8 cellular contexts compared by ENCODE assay signal in the genomic region with DNA sequence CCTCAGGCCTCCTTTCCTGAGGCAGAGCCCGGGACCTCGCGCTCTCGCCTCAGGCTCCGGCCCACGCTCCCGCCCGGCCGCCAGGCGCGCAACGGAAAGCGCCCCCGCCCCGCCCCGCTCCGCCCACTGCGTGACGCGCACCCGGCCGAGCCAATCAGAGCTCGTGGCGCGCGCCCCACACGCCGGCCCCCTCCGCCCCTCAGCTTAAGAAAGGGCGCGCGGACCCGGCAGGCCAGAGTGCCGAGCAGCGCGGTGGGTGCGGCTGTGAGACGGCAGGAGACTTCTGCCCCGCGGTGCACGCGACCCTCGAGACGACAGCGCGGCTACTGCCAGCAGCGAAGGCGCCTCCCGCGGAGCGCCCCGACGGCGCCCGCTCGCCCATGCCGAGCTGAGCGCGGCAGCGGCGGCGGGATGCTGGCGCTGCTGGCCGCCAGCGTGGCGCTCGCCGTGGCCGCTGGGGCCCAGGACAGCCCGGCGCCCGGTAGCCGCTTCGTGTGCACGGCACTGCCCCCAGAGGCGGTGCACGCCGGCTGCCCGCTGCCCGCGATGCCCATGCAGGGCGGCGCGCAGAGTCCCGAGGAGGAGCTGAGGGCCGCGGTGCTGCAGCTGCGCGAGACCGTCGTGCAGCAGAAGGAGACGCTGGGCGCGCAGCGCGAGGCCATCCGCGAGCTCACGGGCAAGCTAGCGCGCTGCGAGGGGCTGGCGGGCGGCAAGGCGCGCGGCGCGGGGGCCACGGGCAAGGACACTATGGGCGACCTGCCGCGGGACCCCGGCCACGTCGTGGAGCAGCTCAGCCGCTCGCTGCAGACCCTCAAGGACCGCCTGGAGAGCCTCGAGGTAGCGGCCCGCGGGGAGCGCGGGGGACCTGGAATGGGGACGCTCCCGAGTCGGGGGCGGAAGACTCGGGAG. TPM values are rescaled to one million over a fixed set of nuclear protein-coding genes. Genes with fewer than 3 reads are reported as not detected.
DNase-seq lines count a peak whose midpoint lies in the region; ATAC-seq and TF ChIP-seq lines count a peak whose summit lies in the region.

A gene with protein sequence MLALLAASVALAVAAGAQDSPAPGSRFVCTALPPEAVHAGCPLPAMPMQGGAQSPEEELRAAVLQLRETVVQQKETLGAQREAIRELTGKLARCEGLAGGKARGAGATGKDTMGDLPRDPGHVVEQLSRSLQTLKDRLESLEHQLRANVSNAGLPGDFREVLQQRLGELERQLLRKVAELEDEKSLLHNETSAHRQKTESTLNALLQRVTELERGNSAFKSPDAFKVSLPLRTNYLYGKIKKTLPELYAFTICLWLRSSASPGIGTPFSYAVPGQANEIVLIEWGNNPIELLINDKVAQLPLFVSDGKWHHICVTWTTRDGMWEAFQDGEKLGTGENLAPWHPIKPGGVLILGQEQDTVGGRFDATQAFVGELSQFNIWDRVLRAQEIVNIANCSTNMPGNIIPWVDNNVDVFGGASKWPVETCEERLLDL (plus strand): TSS at position 235 of the 909 bp plus-strand sequence. CDS start 177 bp downstream, at position 412.

- H3K27me3 Mint-ChIP-seq in activated CD4-positive, alpha-beta memory T cell treated with anti-CD3 and anti-CD28 coated beads for 36 hours, result peaks cover 53% of the 10 kb centered on the region
- H3K27me3 Mint-ChIP-seq in activated CD4-positive, alpha-beta memory T cell treated with anti-CD3 and anti-CD28 coated beads, Interleukin-2, amount 10 ng/mL, durations not matched to agents 7 days and 5 days, result peaks cover 39% of the 10 kb centered on the region

- intact Hi-C loops in activated CD4-positive, alpha-beta memory T cell treated with anti-CD3 and anti-CD28 coated beads for 36 hours (cut with micrococcal nuclease), result no loop called here
- intact Hi-C loops in sigmoid colon (cut with DNase I), result no loop called here

- ATAC-seq in GM21717 (IDR thresholded peaks at IDR 0.05; ENCODE audit: unreplicated experiment), result no peak
- ATAC-seq in GM18870 (IDR thresholded peaks at IDR 0.05; ENCODE audit: unreplicated experiment), result no peak

- peaks cover 0 to 22% of the 10 kb centered on the region in 2 donors for H3K4me1 ChIP-seq in right atrium auricular region
- peaks cover 0 to 31% (median 20%) of the 10 kb centered on the region in 4 donors for H3K4me1 ChIP-seq in sigmoid colon

- no peak within 1 kb of the TSS for H3K27ac Mint-ChIP-seq in activated CD4-positive, alpha-beta memory T cell treated with anti-CD3 and anti-CD28 coated beads for 36 hours
- no peak within 1 kb of the TSS for H3K27ac Mint-ChIP-seq in activated CD4-positive, alpha-beta memory T cell treated with anti-CD3 and anti-CD28 coated beads, Interleukin-2, amount 10 ng/mL, durations not matched to agents 7 days and 5 days

- peaks cover 0 to 19% of the 10 kb centered on the region in 2 donors for H3K27me3 ChIP-seq in right atrium auricular region
- peaks cover 21 to 84% (median 23%) of the 10 kb centered on the region in 3 donors for H3K27me3 ChIP-seq in sigmoid colon

- H3K27ac ChIP-seq in right atrium auricular region (no peak within 1 kb of the TSS), sigmoid colon (peak within 1 kb of the TSS in 1 of 4 donors; percentile 18)

- H3K4me3 Mint-ChIP-seq in activated CD4-positive, alpha-beta memory T cell treated with anti-CD3 and anti-CD28 coated beads for 36 hours, result no peak within 1 kb of the TSS
- no peak within 1 kb of the TSS for H3K4me3 Mint-ChIP-seq in activated CD4-positive, alpha-beta memory T cell treated with anti-CD3 and anti-CD28 coated beads, Interleukin-2, amount 10 ng/mL, durations not matched to agents 7 days and 5 days

- peaks cover 2% of the 10 kb centered on the region for H3K4me1 Mint-ChIP-seq in activated CD4-positive, alpha-beta memory T cell treated with anti-CD3 and anti-CD28 coated beads for 36 hours (ENCODE audit: low read depth)
- H3K4me1 Mint-ChIP-seq in activated CD4-positive, alpha-beta memory T cell treated with anti-CD3 and anti-CD28 coated beads, Interleukin-2, amount 10 ng/mL, durations not matched to agents 7 days and 5 days, result no peaks in the 10 kb centered on the region

- POLR2A ChIA-PET in activated CD4-positive, alpha-beta memory T cell treated with anti-CD3 and anti-CD28 coated beads for 36 hours (lab: Charles Lee), result no interaction called here
- POLR2A ChIA-PET in activated CD4-positive, alpha-beta memory T cell treated with anti-CD3 and anti-CD28 coated beads, Interleukin-2, amount 10 ng/mL, durations not matched to agents 7 days and 5 days (lab: Charles Lee), result no interaction called here

- CTCF ChIA-PET in activated CD4-positive, alpha-beta memory T cell treated with anti-CD3 and anti-CD28 coated beads for 36 hours (lab: Charles Lee), result no interaction called here
- CTCF ChIA-PET in activated CD4-positive, alpha-beta memory T cell treated with anti-CD3 and anti-CD28 coated beads, Interleukin-2, amount 10 ng/mL, durations not matched to agents 7 days and 5 days (lab: Charles Lee), result no interaction called here

- no peak for TF ChIP-seq EP300 in sigmoid colon (IDR thresholded peaks at IDR 0.05)

- H3K36me3 ChIP-seq in right atrium auricular region, result no peaks in the 10 kb centered on the region
- H3K36me3 ChIP-seq in sigmoid colon, result no peaks in the 10 kb centered on the region

- peaks cover 2% of the 10 kb centered on the region for H3K9me3 Mint-ChIP-seq in activated CD4-positive, alpha-beta memory T cell treated with anti-CD3 and anti-CD28 coated beads for 36 hours
- H3K9me3 Mint-ChIP-seq in activated CD4-positive, alpha-beta memory T cell treated with anti-CD3 and anti-CD28 coated beads, Interleukin-2, amount 10 ng/mL, durations not matched to agents 7 days and 5 days, result no peaks in the 10 kb centered on the region

- no peak for TF ChIP-seq CTCF in right atrium auricular region (IDR thresholded peaks at IDR 0.05)
- TF ChIP-seq CTCF in sigmoid colon (IDR thresholded peaks at IDR 0.05), result no peak

- no peaks in the 10 kb centered on the region for H3K9me3 ChIP-seq in right atrium auricular region
- H3K9me3 ChIP-seq in sigmoid colon, result no peaks in the 10 kb centered on the region

- peak; percentile 19 for DNase-seq in activated CD4-positive, alpha-beta memory T cell treated with anti-CD3 and anti-CD28 coated beads for 36 hours
- DNase-seq in activated CD4-positive, alpha-beta memory T cell treated with anti-CD3 and anti-CD28 coated beads, Interleukin-2, amount 10 ng/mL, durations not matched to agents 7 days and 5 days, result no peak
- DNase-seq in T1000 (lab: John Stamatoyannopoulos, UW), result peak; percentile 46
- DNase-seq in right atrium auricular region (ENCODE audit: low spot score), result no peak
- no peak for DNase-seq in sigmoid colon
- no peak for DNase-seq in activated CD4-positive, CD25-positive, alpha-beta regulatory T cell treated with anti-CD3 and anti-CD28 coated beads, Interleukin-2, amount 50 U/mL, for 72 hours

- H3K36me3 Mint-ChIP-seq in activated CD4-positive, alpha-beta memory T cell treated with anti-CD3 and anti-CD28 coated beads for 36 hours, result no peaks in the 10 kb centered on the region
- no peaks in the 10 kb centered on the region for H3K36me3 Mint-ChIP-seq in activated CD4-positive, alpha-beta memory T cell treated with anti-CD3 and anti-CD28 coated beads, Interleukin-2, amount 10 ng/mL, durations not matched to agents 7 days and 5 days (ENCODE audit: low read depth)

- peak within 1 kb of the TSS; percentile 25 to 43 for H3K4me3 ChIP-seq in right atrium auricular region
- H3K4me3 ChIP-seq in sigmoid colon, result peak within 1 kb of the TSS; percentile 18 to 44 (median 40)

- 4 to 10% methylated on average over 130 of the region's 130 CpGs for WGBS in sigmoid colon, 2 donors

- TF ChIP-seq POLR2A in sigmoid colon (IDR thresholded peaks at IDR 0.05), result no peak

RNA-seq across cellular contexts. Expression of the gene that starts here (rescaled TPM):
- not detected for total RNA-seq in activated CD4-positive, alpha-beta memory T cell treated with anti-CD3 and anti-CD28 coated beads for 36 hours
- total RNA-seq in activated CD4-positive, alpha-beta memory T cell treated with anti-CD3 and anti-CD28 coated beads, Interleukin-2, amount 10 ng/mL, durations not matched to agents 7 days and 5 days, result not detected
- total RNA-seq in right atrium auricular region (1 to 10 TPM; 3.8 to 6.7 TPM), sigmoid colon (10 to 100 TPM in 3 of 4 donors, 1 to 10 TPM in 1; 8.1 to 21.8 (median 13.2) TPM)
- 1 to 10 TPM in 1 of 3 donors, under 1 TPM in 2; 0.23 to 4.7 (median 0.60) TPM for polyA plus RNA-seq in sigmoid colon

Comparison
In these comparisons a context has a peak if more than half of its experiments do, and no peak if none do; other contexts are left out.
1. RNA of the gene that starts here (total RNA-seq): 8.1 to 21.8 TPM in sigmoid colon and 3.8 to 6.7 TPM in right atrium auricular region; not detected in activated CD4-positive, alpha-beta memory T cell treated with anti-CD3 and anti-CD28 coated beads for 36 hours and not detected in activated CD4-positive, alpha-beta memory T cell treated with anti-CD3 and anti-CD28 coated beads, Interleukin-2, amount 10 ng/mL, durations not matched to agents 7 days and 5 days; every median in the first group is over 4 times any median in the second.
2. Peak in DNase-seq in activated CD4-positive, alpha-beta memory T cell treated with anti-CD3 and anti-CD28 coated beads for 36 hours; RNA of the gene not detected or under 1 TPM.